ENCODE assay signal across 9 cellular contexts in the genomic region with DNA sequence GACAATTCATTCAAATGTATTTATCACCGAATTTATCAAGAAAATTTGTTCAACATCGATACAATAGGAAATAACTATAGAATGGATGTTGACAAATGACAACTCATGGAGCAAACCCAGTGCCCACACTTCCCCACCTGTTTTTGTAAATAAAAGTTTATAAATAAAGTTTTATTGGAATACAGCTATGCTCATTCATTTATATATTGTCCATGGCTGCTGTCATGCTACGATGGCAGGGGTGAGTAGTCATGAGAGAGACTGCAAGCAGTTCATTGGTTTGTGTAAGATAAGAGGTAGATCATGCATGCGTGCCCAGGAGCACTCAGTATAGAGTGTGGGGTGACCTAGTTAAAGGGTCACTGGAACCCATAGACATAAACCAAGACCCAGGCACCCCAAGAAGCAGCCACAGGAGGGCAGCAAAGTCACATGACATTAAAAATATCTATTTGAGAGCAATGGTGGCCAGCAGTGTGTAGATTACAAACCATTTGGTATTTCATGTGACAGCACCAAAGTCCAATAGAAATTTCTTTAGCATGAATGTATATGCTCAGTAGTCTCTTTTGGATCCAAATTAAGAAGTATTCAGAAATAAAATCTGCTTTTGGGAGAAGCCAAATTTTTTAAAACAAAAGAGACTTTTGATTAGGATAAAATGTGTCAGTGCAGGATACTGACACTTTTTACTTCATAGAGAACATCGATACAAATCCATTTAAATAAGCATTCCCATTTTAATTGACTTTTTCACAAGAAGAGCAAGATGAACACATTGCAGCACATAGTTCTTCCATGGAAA.
DNase-seq lines count a peak whose midpoint lies in the region; ATAC-seq and TF ChIP-seq lines count a peak whose summit lies in the region.
"Had no signal": no experiment of that assay in that cellular context is flagged by ENCODE, and none has a peak within 500 bp of the region (broad histone marks: within the 10 kb centered on the region; RNA-seq: fewer than 3 reads in every experiment).

No MANE protein-coding gene starts in this region.

- H3K4me3 Mint-ChIP-seq in chondrocyte (ENCODE audit: unreplicated experiment) = no peak overlapping the region
- H3K4me3 Mint-ChIP-seq: stimulated activated naive CD8-positive, alpha-beta T cell treated with anti-CD3 and anti-CD28 coated beads, Interleukin-15, Interleukin-2, amounts not matched to agents 100 ng/mL and 50 ng/mL, for 24 hours had no signal

- no peaks in the 10 kb centered on the region for H3K27me3 Mint-ChIP-seq in chondrocyte (ENCODE audit: low read depth)
- H3K27me3 Mint-ChIP-seq: stimulated activated naive CD8-positive, alpha-beta T cell treated with anti-CD3 and anti-CD28 coated beads, Interleukin-15, Interleukin-2, amounts not matched to agents 100 ng/mL and 50 ng/mL, for 24 hours had no signal

- DNase-seq in left cardiac atrium (peak; percentile 50), cardiac septum (ENCODE audit: low spot score) (no peak), NCI-H226 (peak; percentile 42), chondrocyte (ENCODE audit: low spot score) (no peak), myocyte (ENCODE audit: low read depth) (peak; percentile 78), activated gamma-delta T cell treated with Interleukin-2 at 50 U/mL for 16 hours (no peak)
- DNase-seq in activated effector memory CD4-positive, alpha-beta T cell treated with anti-CD3 and anti-CD28 coated beads, Interleukin-2, amount 50 U/mL, for 16 hours = no peak

- TF ChIP-seq CTCF in chondrocyte (IDR thresholded peaks at IDR 0.05) = peak; percentile 89

- peaks cover 3% of the 10 kb centered on the region for H3K36me3 Mint-ChIP-seq in chondrocyte (ENCODE audit: low read depth)

- peak in 1 of 2 donors; percentile 35 for ATAC-seq in left cardiac atrium
- no peak for ATAC-seq in GM21447 (IDR thresholded peaks at IDR 0.05; ENCODE audit: unreplicated experiment)

- H3K27ac Mint-ChIP-seq in chondrocyte (ENCODE audit: unreplicated experiment) = no peak overlapping the region
- H3K27ac Mint-ChIP-seq: stimulated activated naive CD8-positive, alpha-beta T cell treated with anti-CD3 and anti-CD28 coated beads, Interleukin-15, Interleukin-2, amounts not matched to agents 100 ng/mL and 50 ng/mL, for 24 hours had no signal

- peaks cover 17% of the 10 kb centered on the region for H3K4me1 Mint-ChIP-seq in chondrocyte (ENCODE audit: low read depth)

- intact Hi-C loops in left cardiac atrium (cut with DNase I) = loop anchor here in 1 of 2 donors (10.0 kb wide), 1 partner anchor 1319 kb away; no protein-coding TSS in a partner anchor
- intact Hi-C loops in cardiac septum (cut with DNase I) = loop anchor here (10.0 kb wide), 3 partner anchors 351 to 1329 kb away; no protein-coding TSS in a partner anchor

- H3K9me3 Mint-ChIP-seq in chondrocyte (ENCODE audit: low read depth) = peaks cover 16% of the 10 kb centered on the region

Comparison
In these comparisons a context has a peak if more than half of its experiments do, and no peak if none do; other contexts are left out.
1. DNase-seq: peak in left cardiac atrium (single experiment), NCI-H226 (single experiment) and myocyte (single experiment); none in cardiac septum (single experiment), chondrocyte (single experiment), activated gamma-delta T cell treated with Interleukin-2 at 50 U/mL for 16 hours (single experiment) and activated effector memory CD4-positive, alpha-beta T cell treated with anti-CD3 and anti-CD28 coated beads, Interleukin-2, amount 50 U/mL, for 16 hours (single experiment).